17 cellular contexts compared by ENCODE assay signal in genomic region chr13:112790735-112791641, GRCh38.
DNase-seq lines count a peak whose midpoint lies in the region; ATAC-seq, FAIRE-seq and TF ChIP-seq lines count a peak whose summit lies in the region.
"Had no signal": no experiment of that assay in that cellular context is flagged by ENCODE, and none has a peak within 500 bp of the region (broad histone marks: within the 10 kb centered on the region; RNA-seq: fewer than 3 reads in every experiment).

No MANE protein-coding gene starts in this region.

- intact Hi-C loops in HCT116 (cut with micrococcal nuclease): no loop called here

- no peak overlapping the region for H2AFZ ChIP-seq in HCT116 (ENCODE audit: low read depth, low read length, poor library complexity, severe bottlenecking)
- no peak overlapping the region for H2AFZ ChIP-seq in neuronal stem cell (ENCODE audit: low read length)
- H2AFZ ChIP-seq: parathyroid adenoma had no signal

- H3K4me1 ChIP-seq in HCT116 (ENCODE audit: control insufficient read depth in 1 of 2, insufficient read depth in 2 of 2, low read length in 2 of 2): peaks cover 27 to 28% of the 10 kb centered on the region in 2 experiments
- no peaks in the 10 kb centered on the region for H3K4me1 ChIP-seq in neuronal stem cell (ENCODE audit: control insufficient read depth in 2 of 2, insufficient read depth in 1 of 2, low read depth in 1 of 2, low read length in 2 of 2)
- H3K4me1 ChIP-seq: parathyroid adenoma had no signal

- no peak for TF ChIP-seq POLR2A in HCT116 (IDR thresholded peaks at IDR 0.05; ENCODE audit: borderline replicate concordance, extremely low read depth, insufficient read depth, insufficient read length)

- H3K79me1 ChIP-seq in neuronal stem cell (ENCODE audit: low read depth, low read length): peaks cover 3% of the 10 kb centered on the region

- no peak overlapping the region for H2BK5ac ChIP-seq in neuronal stem cell (ENCODE audit: low read length)

- CTCF ChIA-PET in HCT116 (lab: Charles Lee): no interaction called here

- no peak overlapping the region for H3K14ac ChIP-seq in neuronal stem cell (ENCODE audit: low read length)

- WGBS in neuronal stem cell (ENCODE audit: extremely low coverage in 2 of 2, insufficient read length in 2 of 2, insufficient replicate concordance in 1 of 2), 2 donors: no CpG with 5 or more reads among the region's 18 CpGs

- peak; percentile 18 for DNase-seq in Caki2 (ENCODE audit: low read depth)
- no peak for DNase-seq in HCT116 (ENCODE audit: low read depth, low spot score)
- no peak for DNase-seq in neuronal stem cell (ENCODE audit: low spot score)
- DNase-seq in stimulated activated CD4-positive, alpha-beta T cell treated with anti-CD3 and anti-CD28 coated beads, Interleukin-12 subunit alpha, Interleukin-12 subunit beta, amount 100 ng/mL, for 4 hours: no peak
- no peak for DNase-seq in GM19238 (ENCODE audit: insufficient read length, low spot score)
- DNase-seq in dedifferentiated amniotic fluid mesenchymal stem cell (ENCODE audit: extremely low spot score): no peak
- DNase-seq in effector CD8-positive, alpha-beta T cell (lab: John Stamatoyannopoulos, UW): no peak
- DNase-seq: activated CD8-positive, alpha-beta T cell treated with anti-CD3 and anti-CD28 coated beads for 36 hours; central memory CD4-positive, alpha-beta T cell; DND-41; effector memory CD8-positive, alpha-beta T cell; hippocampal formation; NCI-H146 had no signal

- in situ Hi-C loops in Caki2 (cut with HindIII; ENCODE audit: low pct_unique_long_range_greater_than_20kb, low sequenced_read_pairs): no loop called here

- no peaks in the 10 kb centered on the region for H4K20me1 ChIP-seq in HCT116 (ENCODE audit: insufficient read depth)

- ATAC-seq in HCT116: peak; percentile 41
- ATAC-seq: activated CD8-positive, alpha-beta T cell treated with anti-CD3 and anti-CD28 coated beads for 36 hours; effector memory CD8-positive, alpha-beta T cell had no signal

- H3K9ac ChIP-seq in HCT116 (ENCODE audit: low read length) (no peak overlapping the region), neuronal stem cell (ENCODE audit: low read depth, low read length, poor library complexity) (peak overlapping the region; percentile 34)
- H3K9ac ChIP-seq: parathyroid adenoma had no signal

- no peaks in the 10 kb centered on the region for H3K9me2 ChIP-seq in HCT116 (ENCODE audit: insufficient read depth)

- TF ChIP-seq RAD21 in HCT116 (IDR thresholded peaks at IDR 0.05; ENCODE audit: low read depth): peak; percentile 15; the same call in 1 of the 2 replicates

- no peak overlapping the region for H2AK5ac ChIP-seq in neuronal stem cell (ENCODE audit: low read depth, low read length)

- H3K4me2 ChIP-seq in HCT116 (ENCODE audit: low read length): peak overlapping the region; percentile 57
- no peak overlapping the region for H3K4me2 ChIP-seq in neuronal stem cell (ENCODE audit: insufficient read depth, low read length, poor library complexity, severe bottlenecking)

- H3K36me3 ChIP-seq in HCT116 (ENCODE audit: control insufficient read depth in 1 of 2, insufficient read depth in 2 of 2, low read length in 2 of 2) (no peaks in the 10 kb centered on the region), neuronal stem cell (replicated peaks in 1 of 2; ENCODE audit: control insufficient read depth in 2 of 2, insufficient read depth in 2 of 2, low read length in 2 of 2) (peaks cover 3 to 28% of the 10 kb centered on the region in 2 donors)

- no peak overlapping the region for H4K8ac ChIP-seq in neuronal stem cell (ENCODE audit: low read depth, low read length)

- peak overlapping the region; percentile 32 for H3K18ac ChIP-seq in neuronal stem cell (ENCODE audit: low read length)

- no peaks in the 10 kb centered on the region for H3K27me3 ChIP-seq in HCT116 (ENCODE audit: insufficient read depth, low read length)
- H3K27me3 ChIP-seq in neuronal stem cell (ENCODE audit: control insufficient read depth in 3 of 3, insufficient read depth in 3 of 3, low read depth in 1 of 3, low read length in 3 of 3): no peaks in the 10 kb centered on the region

- no peak overlapping the region for H2BK120ac ChIP-seq in neuronal stem cell (ENCODE audit: low read depth, low read length)

- no peak overlapping the region for H3K23ac ChIP-seq in neuronal stem cell (ENCODE audit: low read depth, low read length, poor library complexity)

- H3K4me3 ChIP-seq in HCT116 (replicated peaks in 1 of 2; ENCODE audit: low read depth in 1 of 2, low read length in 2 of 2) (0 out of 4 replicates have a peak overlapping the region, but pooled peaks of 1 of the 2 experiments have one; percentile 13), neuronal stem cell (ENCODE audit: low read length in 2 of 2) (peak overlapping the region in 1 of 2 donors; percentile 2)
- H3K4me3 ChIP-seq: skin epidermis had no signal

- peak; percentile 31 for FAIRE-seq in endometrium (lab: Jason Lieb, UNC)
- FAIRE-seq: HTR-8/SVneo had no signal

- no peak overlapping the region for H2BK12ac ChIP-seq in neuronal stem cell (ENCODE audit: low read length)

- H3K79me2 ChIP-seq in HCT116 (ENCODE audit: insufficient read depth, low read length): no peaks in the 10 kb centered on the region
- H3K79me2 ChIP-seq: parathyroid adenoma had no signal

- POLR2A ChIA-PET in HCT116 (lab: Charles Lee): no interaction called here

- no peak overlapping the region for H3K4ac ChIP-seq in neuronal stem cell (ENCODE audit: low read length)

- H2BK15ac ChIP-seq in neuronal stem cell (ENCODE audit: low read length): no peak overlapping the region

- BruUV-seq in HCT116 (replicated peaks; lab: Mats Ljungman, UMichigan): no TSS peak

- H3K9me3 ChIP-seq in HCT116 (ENCODE audit: control insufficient read depth in 1 of 2, insufficient read depth in 1 of 2, low read depth in 1 of 2, low read length in 2 of 2): no peaks in the 10 kb centered on the region
- peaks cover 0 to 2% of the 10 kb centered on the region in 2 donors for H3K9me3 ChIP-seq in neuronal stem cell (replicated peaks in 1 of 2; ENCODE audit: control insufficient read depth in 2 of 2, insufficient read depth in 1 of 2, low read depth in 1 of 2, low read length in 2 of 2)

- H3K27ac ChIP-seq in HCT116 (ENCODE audit: low read depth, low read length) (peak overlapping the region; percentile 80), neuronal stem cell (replicated peaks; ENCODE audit: low read length) (no peak overlapping the region)
- H3K27ac ChIP-seq: parathyroid adenoma, skin epidermis had no signal

- no peak for TF ChIP-seq CTCF in HCT116 (IDR thresholded peaks at IDR 0.05 in 2 of 3, conservative IDR thresholded peaks at IDR 0.05 in 1 of 3; ENCODE audit: borderline replicate concordance in 1 of 3, insufficient read depth in 1 of 3, low read depth in 2 of 3, low read length in 2 of 3)

- RAD21 ChIA-PET in HCT116 (lab: Charles Lee; ENCODE audit: low non-redundant PET in 1 of 2, low total read pairs in 2 of 2, uncharacterized antibody in 2 of 2, unreplicated experiment in 2 of 2): no interaction called here

- H4K91ac ChIP-seq in neuronal stem cell (ENCODE audit: low read depth, low read length, poor library complexity): no peak overlapping the region

TF ChIP-seq in HCT116, 20 proteins besides CTCF, POLR2A, EP300 and RAD21 (continues in another document):
- no peak for TF ChIP-seq FOSL1 (IDR thresholded peaks at IDR 0.05; ENCODE audit: low read depth)
- TF ChIP-seq ZFX (IDR thresholded peaks at IDR 0.05): no peak
- TF ChIP-seq EGR1 (IDR thresholded peaks at IDR 0.05; ENCODE audit: low read depth): no peak
- TF ChIP-seq ZNF274 (IDR thresholded peaks at IDR 0.05; ENCODE audit: low read depth, low read length): no peak
- no peak for TF ChIP-seq SRF (IDR thresholded peaks at IDR 0.05; ENCODE audit: low read depth)
- no peak for TF ChIP-seq ATF3 (IDR thresholded peaks at IDR 0.05)
- no peak for TF ChIP-seq JUND (IDR thresholded peaks at IDR 0.05)
- no peak for TF ChIP-seq TCF7L2 (IDR thresholded peaks at IDR 0.05; ENCODE audit: borderline replicate concordance, extremely low read depth, insufficient read depth, insufficient read length)
- no peak for TF ChIP-seq CEBPB (IDR thresholded peaks at IDR 0.05; ENCODE audit: low read depth)
- TF ChIP-seq POLR2AphosphoS5 (IDR thresholded peaks at IDR 0.05; ENCODE audit: low read depth, low read length): no peak
- TF ChIP-seq REST (IDR thresholded peaks at IDR 0.05; ENCODE audit: low read depth): no peak
- no peak for TF ChIP-seq MAX (IDR thresholded peaks at IDR 0.05)
